In the genomic region with DNA sequence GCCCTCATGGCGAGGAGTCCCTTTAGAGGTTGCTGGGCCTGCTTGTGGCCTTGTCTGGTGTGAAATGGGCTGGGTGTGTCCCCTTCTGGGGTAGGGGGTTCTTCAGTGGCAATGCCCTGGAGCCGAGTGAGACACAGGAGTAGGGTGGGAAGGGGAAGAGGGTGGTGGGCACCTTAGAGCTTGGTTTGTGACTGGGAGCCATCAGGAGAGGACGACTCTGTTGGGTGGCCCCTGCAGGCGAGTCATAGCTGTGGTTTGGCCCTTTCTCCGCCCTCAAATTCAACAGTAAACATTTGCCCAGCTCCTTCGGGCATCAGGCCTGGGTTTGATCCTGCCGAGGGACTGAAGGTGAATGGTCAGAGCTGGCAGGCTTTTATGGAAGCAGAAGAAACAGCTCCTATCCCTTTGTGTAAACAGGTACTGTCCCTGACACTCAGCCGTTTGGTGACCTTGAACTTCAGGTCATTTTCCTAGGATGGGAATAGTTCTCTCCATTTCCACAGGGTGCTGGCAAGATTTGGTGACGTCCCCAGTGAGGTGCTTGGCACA, we compare ENCODE assay signal across 1 cellular context.
TF ChIP-seq lines count a peak whose summit lies in the region.

No MANE protein-coding gene starts in this region.

TF ChIP-seq in HepG2, 621 proteins besides CTCF, POLR2A, EP300 and RAD21 (continues in another document):
- TF ChIP-seq ZNF75D (CRISPR knock-in tag; IDR thresholded peaks at IDR 0.05; ENCODE audit: borderline replicate concordance): no peak
- peak; percentile 64; the same call in 1 of the 2 replicates for TF ChIP-seq FOXK1 (CRISPR knock-in tag; IDR thresholded peaks at IDR 0.05; ENCODE audit: borderline replicate concordance, low read depth)
- no peak for TF ChIP-seq ZNF432 (CRISPR knock-in tag; IDR thresholded peaks at IDR 0.05; ENCODE audit: borderline replicate concordance)
- TF ChIP-seq ZNF562 (CRISPR knock-in tag; IDR thresholded peaks at IDR 0.05; ENCODE audit: borderline replicate concordance): no peak
- no peak for TF ChIP-seq DBP (CRISPR knock-in tag; IDR thresholded peaks at IDR 0.05; ENCODE audit: not compliant biosample characterization)
- TF ChIP-seq MTA1 (CRISPR knock-in tag; IDR thresholded peaks at IDR 0.05; ENCODE audit: borderline replicate concordance): peak; percentile 75; the same call in 1 of the 2 replicates
- TF ChIP-seq ZNF251 (CRISPR knock-in tag; IDR thresholded peaks at IDR 0.05): no peak
- no peak for TF ChIP-seq ZNF232 (CRISPR knock-in tag; IDR thresholded peaks at IDR 0.05; ENCODE audit: borderline replicate concordance)
- TF ChIP-seq SOX13 (IDR thresholded peaks at IDR 0.05): no peak
- peak in 1 of 2 experiments; percentile 61; a peak in 2 of 4 replicates for TF ChIP-seq SOX13 (CRISPR knock-in tag; conservative IDR thresholded peaks at IDR 0.05 in 1 of 2, IDR thresholded peaks at IDR 0.05 in 1 of 2)
- no peak for TF ChIP-seq ZNF253 (CRISPR knock-in tag; IDR thresholded peaks at IDR 0.05; ENCODE audit: borderline replicate concordance)
- no peak for TF ChIP-seq ZNF710 (CRISPR knock-in tag; IDR thresholded peaks at IDR 0.05; ENCODE audit: borderline replicate concordance)
- TF ChIP-seq, protein P1, sequence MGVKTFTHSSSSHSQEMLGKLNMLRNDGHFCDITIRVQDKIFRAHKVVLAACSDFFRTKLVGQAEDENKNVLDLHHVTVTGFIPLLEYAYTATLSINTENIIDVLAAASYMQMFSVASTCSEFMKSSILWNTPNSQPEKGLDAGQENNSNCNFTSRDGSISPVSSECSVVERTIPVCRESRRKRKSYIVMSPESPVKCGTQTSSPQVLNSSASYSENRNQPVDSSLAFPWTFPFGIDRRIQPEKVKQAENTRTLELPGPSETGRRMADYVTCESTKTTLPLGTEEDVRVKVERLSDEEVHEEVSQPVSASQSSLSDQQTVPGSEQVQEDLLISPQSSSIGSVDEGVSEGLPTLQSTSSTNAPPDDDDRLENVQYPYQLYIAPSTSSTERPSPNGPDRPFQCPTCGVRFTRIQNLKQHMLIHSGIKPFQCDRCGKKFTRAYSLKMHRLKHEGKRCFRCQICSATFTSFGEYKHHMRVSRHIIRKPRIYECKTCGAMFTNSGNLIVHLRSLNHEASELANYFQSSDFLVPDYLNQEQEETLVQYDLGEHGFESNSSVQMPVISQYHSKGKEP (CRISPR knock-in tag; IDR thresholded peaks at IDR 0.05): no peak
- no peak for TF ChIP-seq IRX3 (CRISPR knock-in tag; IDR thresholded peaks at IDR 0.05; ENCODE audit: borderline replicate concordance, low read depth)
- TF ChIP-seq HDAC2 (CRISPR knock-in tag; IDR thresholded peaks at IDR 0.05): peak; percentile 72
- no peak for TF ChIP-seq SCMH1 (CRISPR knock-in tag; IDR thresholded peaks at IDR 0.05; ENCODE audit: borderline replicate concordance)
- TF ChIP-seq ATF7-NPFF (CRISPR knock-in tag; IDR thresholded peaks at IDR 0.05; ENCODE audit: low read depth): no peak
- TF ChIP-seq GFI1 (CRISPR knock-in tag; IDR thresholded peaks at IDR 0.05; ENCODE audit: borderline replicate concordance): no peak
- TF ChIP-seq GATA4 (IDR thresholded peaks at IDR 0.05; ENCODE audit: borderline replicate concordance, low read depth): no peak
- TF ChIP-seq, protein P2, sequence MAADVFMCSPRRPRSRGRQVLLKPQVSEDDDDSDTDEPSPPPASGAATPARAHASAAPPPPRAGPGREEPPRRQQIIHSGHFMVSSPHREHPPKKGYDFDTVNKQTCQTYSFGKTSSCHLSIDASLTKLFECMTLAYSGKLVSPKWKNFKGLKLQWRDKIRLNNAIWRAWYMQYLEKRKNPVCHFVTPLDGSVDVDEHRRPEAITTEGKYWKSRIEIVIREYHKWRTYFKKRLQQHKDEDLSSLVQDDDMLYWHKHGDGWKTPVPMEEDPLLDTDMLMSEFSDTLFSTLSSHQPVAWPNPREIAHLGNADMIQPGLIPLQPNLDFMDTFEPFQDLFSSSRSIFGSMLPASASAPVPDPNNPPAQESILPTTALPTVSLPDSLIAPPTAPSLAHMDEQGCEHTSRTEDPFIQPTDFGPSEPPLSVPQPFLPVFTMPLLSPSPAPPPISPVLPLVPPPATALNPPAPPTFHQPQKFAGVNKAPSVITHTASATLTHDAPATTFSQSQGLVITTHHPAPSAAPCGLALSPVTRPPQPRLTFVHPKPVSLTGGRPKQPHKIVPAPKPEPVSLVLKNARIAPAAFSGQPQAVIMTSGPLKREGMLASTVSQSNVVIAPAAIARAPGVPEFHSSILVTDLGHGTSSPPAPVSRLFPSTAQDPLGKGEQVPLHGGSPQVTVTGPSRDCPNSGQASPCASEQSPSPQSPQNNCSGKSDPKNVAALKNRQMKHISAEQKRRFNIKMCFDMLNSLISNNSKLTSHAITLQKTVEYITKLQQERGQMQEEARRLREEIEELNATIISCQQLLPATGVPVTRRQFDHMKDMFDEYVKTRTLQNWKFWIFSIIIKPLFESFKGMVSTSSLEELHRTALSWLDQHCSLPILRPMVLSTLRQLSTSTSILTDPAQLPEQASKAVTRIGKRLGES (CRISPR knock-in tag; IDR thresholded peaks at IDR 0.05; ENCODE audit: borderline replicate concordance): no peak
- TF ChIP-seq ZNF720 (CRISPR knock-in tag; IDR thresholded peaks at IDR 0.05): no peak
- no peak for TF ChIP-seq TSC22D2 (CRISPR knock-in tag; IDR thresholded peaks at IDR 0.05; ENCODE audit: borderline replicate concordance)
- TF ChIP-seq ZNF891 (CRISPR knock-in tag; IDR thresholded peaks at IDR 0.05): no peak
- no peak for TF ChIP-seq USF2 (IDR thresholded peaks at IDR 0.05; ENCODE audit: low read depth, low read length)
- TF ChIP-seq USF2 (CRISPR knock-in tag; IDR thresholded peaks at IDR 0.05; ENCODE audit: borderline replicate concordance): no peak
- TF ChIP-seq ARNT2 (CRISPR knock-in tag; IDR thresholded peaks at IDR 0.05; ENCODE audit: low read depth): no peak
- TF ChIP-seq, protein P3, sequence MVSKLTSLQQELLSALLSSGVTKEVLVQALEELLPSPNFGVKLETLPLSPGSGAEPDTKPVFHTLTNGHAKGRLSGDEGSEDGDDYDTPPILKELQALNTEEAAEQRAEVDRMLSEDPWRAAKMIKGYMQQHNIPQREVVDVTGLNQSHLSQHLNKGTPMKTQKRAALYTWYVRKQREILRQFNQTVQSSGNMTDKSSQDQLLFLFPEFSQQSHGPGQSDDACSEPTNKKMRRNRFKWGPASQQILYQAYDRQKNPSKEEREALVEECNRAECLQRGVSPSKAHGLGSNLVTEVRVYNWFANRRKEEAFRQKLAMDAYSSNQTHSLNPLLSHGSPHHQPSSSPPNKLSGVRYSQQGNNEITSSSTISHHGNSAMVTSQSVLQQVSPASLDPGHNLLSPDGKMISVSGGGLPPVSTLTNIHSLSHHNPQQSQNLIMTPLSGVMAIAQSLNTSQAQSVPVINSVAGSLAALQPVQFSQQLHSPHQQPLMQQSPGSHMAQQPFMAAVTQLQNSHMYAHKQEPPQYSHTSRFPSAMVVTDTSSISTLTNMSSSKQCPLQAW (CRISPR knock-in tag; IDR thresholded peaks at IDR 0.05): no peak
- TF ChIP-seq, protein P4, sequence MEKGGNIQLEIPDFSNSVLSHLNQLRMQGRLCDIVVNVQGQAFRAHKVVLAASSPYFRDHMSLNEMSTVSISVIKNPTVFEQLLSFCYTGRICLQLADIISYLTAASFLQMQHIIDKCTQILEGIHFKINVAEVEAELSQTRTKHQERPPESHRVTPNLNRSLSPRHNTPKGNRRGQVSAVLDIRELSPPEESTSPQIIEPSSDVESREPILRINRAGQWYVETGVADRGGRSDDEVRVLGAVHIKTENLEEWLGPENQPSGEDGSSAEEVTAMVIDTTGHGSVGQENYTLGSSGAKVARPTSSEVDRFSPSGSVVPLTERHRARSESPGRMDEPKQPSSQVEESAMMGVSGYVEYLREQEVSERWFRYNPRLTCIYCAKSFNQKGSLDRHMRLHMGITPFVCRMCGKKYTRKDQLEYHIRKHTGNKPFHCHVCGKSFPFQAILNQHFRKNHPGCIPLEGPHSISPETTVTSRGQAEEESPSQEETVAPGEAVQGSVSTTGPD (CRISPR knock-in tag; IDR thresholded peaks at IDR 0.05): peak; percentile 44; the same call in 1 of the 2 replicates
- TF ChIP-seq, protein P5, sequence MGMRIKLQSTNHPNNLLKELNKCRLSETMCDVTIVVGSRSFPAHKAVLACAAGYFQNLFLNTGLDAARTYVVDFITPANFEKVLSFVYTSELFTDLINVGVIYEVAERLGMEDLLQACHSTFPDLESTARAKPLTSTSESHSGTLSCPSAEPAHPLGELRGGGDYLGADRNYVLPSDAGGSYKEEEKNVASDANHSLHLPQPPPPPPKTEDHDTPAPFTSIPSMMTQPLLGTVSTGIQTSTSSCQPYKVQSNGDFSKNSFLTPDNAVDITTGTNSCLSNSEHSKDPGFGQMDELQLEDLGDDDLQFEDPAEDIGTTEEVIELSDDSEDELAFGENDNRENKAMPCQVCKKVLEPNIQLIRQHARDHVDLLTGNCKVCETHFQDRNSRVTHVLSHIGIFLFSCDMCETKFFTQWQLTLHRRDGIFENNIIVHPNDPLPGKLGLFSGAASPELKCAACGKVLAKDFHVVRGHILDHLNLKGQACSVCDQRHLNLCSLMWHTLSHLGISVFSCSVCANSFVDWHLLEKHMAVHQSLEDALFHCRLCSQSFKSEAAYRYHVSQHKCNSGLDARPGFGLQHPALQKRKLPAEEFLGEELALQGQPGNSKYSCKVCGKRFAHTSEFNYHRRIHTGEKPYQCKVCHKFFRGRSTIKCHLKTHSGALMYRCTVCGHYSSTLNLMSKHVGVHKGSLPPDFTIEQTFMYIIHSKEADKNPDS (CRISPR knock-in tag; IDR thresholded peaks at IDR 0.05): no peak
- TF ChIP-seq, protein P6, sequence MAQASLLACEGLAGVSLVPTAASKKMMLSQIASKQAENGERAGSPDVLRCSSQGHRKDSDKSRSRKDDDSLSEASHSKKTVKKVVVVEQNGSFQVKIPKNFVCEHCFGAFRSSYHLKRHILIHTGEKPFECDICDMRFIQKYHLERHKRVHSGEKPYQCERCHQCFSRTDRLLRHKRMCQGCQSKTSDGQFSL (CRISPR knock-in tag; IDR thresholded peaks at IDR 0.05): no peak
- 0 out of 2 replicates have a peak, but pooled peaks have one; percentile 20 for TF ChIP-seq KDM3A (CRISPR knock-in tag; IDR thresholded peaks at IDR 0.05; ENCODE audit: low read depth)
- TF ChIP-seq PHF8 (CRISPR knock-in tag; IDR thresholded peaks at IDR 0.05): no peak; the same call in 1 of the 2 replicates
- peak; percentile 79 for TF ChIP-seq SAP130 (CRISPR knock-in tag; IDR thresholded peaks at IDR 0.05; ENCODE audit: low read depth)
- TF ChIP-seq ZNF83 (CRISPR knock-in tag; IDR thresholded peaks at IDR 0.05; ENCODE audit: borderline replicate concordance): no peak
- no peak for TF ChIP-seq ZNF672 (CRISPR knock-in tag; IDR thresholded peaks at IDR 0.05)
- TF ChIP-seq ZC3H13 (CRISPR knock-in tag; IDR thresholded peaks at IDR 0.05): no peak
- TF ChIP-seq GATAD1 (CRISPR knock-in tag; IDR thresholded peaks at IDR 0.05): peak; percentile 61
- TF ChIP-seq LCORL (IDR thresholded peaks at IDR 0.05): no peak
- no peak for TF ChIP-seq LCORL (CRISPR knock-in tag; IDR thresholded peaks at IDR 0.05)
- TF ChIP-seq FOXA1 (IDR thresholded peaks at IDR 0.05): peak; percentile 49; the same call in 1 of the 2 replicates
- TF ChIP-seq FOXA1 (CRISPR knock-in tag; IDR thresholded peaks at IDR 0.05): peak; percentile 94
- peak; percentile 69; the same call in 1 of the 2 replicates for TF ChIP-seq SPEN (CRISPR knock-in tag; IDR thresholded peaks at IDR 0.05; ENCODE audit: low read depth)
- TF ChIP-seq HNRNPUL1 (IDR thresholded peaks at IDR 0.05; ENCODE audit: low read depth, low read length): no peak
- TF ChIP-seq JARID2 (CRISPR knock-in tag; IDR thresholded peaks at IDR 0.05; ENCODE audit: insufficient replicate concordance): no peak
- TF ChIP-seq, protein P7, sequence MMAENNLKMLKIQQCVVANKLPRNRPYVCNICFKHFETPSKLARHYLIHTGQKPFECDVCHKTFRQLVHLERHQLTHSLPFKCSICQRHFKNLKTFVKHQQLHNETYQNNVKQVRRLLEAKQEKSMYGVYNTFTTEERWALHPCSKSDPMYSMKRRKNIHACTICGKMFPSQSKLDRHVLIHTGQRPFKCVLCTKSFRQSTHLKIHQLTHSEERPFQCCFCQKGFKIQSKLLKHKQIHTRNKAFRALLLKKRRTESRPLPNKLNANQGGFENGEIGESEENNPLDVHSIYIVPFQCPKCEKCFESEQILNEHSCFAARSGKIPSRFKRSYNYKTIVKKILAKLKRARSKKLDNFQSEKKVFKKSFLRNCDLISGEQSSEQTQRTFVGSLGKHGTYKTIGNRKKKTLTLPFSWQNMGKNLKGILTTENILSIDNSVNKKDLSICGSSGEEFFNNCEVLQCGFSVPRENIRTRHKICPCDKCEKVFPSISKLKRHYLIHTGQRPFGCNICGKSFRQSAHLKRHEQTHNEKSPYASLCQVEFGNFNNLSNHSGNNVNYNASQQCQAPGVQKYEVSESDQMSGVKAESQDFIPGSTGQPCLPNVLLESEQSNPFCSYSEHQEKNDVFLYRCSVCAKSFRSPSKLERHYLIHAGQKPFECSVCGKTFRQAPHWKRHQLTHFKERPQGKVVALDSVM (CRISPR knock-in tag; IDR thresholded peaks at IDR 0.05): no peak
- TF ChIP-seq ZNF282 (IDR thresholded peaks at IDR 0.05; ENCODE audit: partially characterized antibody): no peak
